In genomic region chrX:41759817-41760216, GRCh38 we compare ENCODE assay signal across 9 cellular contexts. TPM values are rescaled to one million over a fixed set of nuclear protein-coding genes. Genes with fewer than 3 reads are reported as not detected.
DNase-seq lines count a peak whose midpoint lies in the region; ATAC-seq, FAIRE-seq and TF ChIP-seq lines count a peak whose summit lies in the region.
"Had no signal": no experiment of that assay in that cellular context is flagged by ENCODE, and none has a peak within 500 bp of the region (broad histone marks: within the 10 kb centered on the region; RNA-seq: fewer than 3 reads in every experiment).

No MANE protein-coding gene starts in this region.

- FAIRE-seq in pancreas (lab: Jason Lieb, UNC), result peak; percentile 45
- FAIRE-seq: A204.1 had no signal

- TF ChIP-seq POLR2A in NB4 (IDR thresholded peaks at IDR 0.05; ENCODE audit: extremely low read depth, insufficient read length), result no peak

- no peaks in the 10 kb centered on the region for H3K27me3 ChIP-seq in pancreas

- H3K36me3 ChIP-seq in pancreas, result no peaks in the 10 kb centered on the region

- peak; percentile 62 for TF ChIP-seq CTCF in NB4 (IDR thresholded peaks at IDR 0.05; ENCODE audit: low read depth, low read length)
- peak in 2 of 4 donors; percentile 24 to 36 for TF ChIP-seq CTCF in pancreas (IDR thresholded peaks at IDR 0.05)

- H3K4me3 ChIP-seq in NB4 (ENCODE audit: low read depth, low read length), result no peak overlapping the region
- no peak overlapping the region for H3K4me3 ChIP-seq in pancreas

- no peak overlapping the region for H3K27ac ChIP-seq in pancreas

- ATAC-seq in pancreas (peak in 3 of 4 donors; percentile 48 to 61 (median 59)), GM21786 (IDR thresholded peaks at IDR 0.05; ENCODE audit: unreplicated experiment) (no peak)

- peak; percentile 36 for DNase-seq in DMS 273 (lab: John Stamatoyannopoulos, UW; ENCODE audit: unreplicated experiment)
- DNase-seq in DMS 273 treated with DMSO at 0.1 percent for 48 hours (lab: John Stamatoyannopoulos, UW), result no peak
- DNase-seq in NB4 (ENCODE audit: low read depth), result peak; percentile 61
- DNase-seq in dermis microvascular lymphatic vessel endothelial cell (ENCODE audit: low read depth in 2 of 2), result peak; percentile 20 to 35
- no peak for DNase-seq in pancreas
- DNase-seq in NCI-H2171 (lab: John Stamatoyannopoulos, UW), result no peak
- DNase-seq in foreskin melanocyte, result no peak

- peaks cover 0 to 12% (median 4%) of the 10 kb centered on the region in 3 donors for H3K4me1 ChIP-seq in pancreas

- no peaks in the 10 kb centered on the region for H3K9me3 ChIP-seq in pancreas

- intact Hi-C loops in pancreas (cut with DNase I), result no loop called here

- WGBS in pancreas, 2 donors, result 40 to 42% methylated on average over 3 of the region's 3 CpGs

RNA-seq across cellular contexts. Expression of gene GPR82, which starts 35.8 kb away (rescaled TPM):
- total RNA-seq in dermis microvascular lymphatic vessel endothelial cell, result not detected in 2 replicates
- total RNA-seq in pancreas, result under 1 TPM in 4 of 6 donors, not detected in 2; 0.04 to 0.62 (median 0.32) TPM
- under 1 TPM in 1 of 2 donors, not detected in 1; 0.12 TPM for polyA plus RNA-seq in pancreas

Comparison
In these comparisons a context has a peak if more than half of its experiments do, and no peak if none do; other contexts are left out.
1. DNase-seq: peak in DMS 273 (single experiment), NB4 (single experiment) and dermis microvascular lymphatic vessel endothelial cell (2 of 2); none in DMS 273 treated with DMSO at 0.1 percent for 48 hours (single experiment), pancreas (0 of 6), NCI-H2171 (single experiment) and foreskin melanocyte (single experiment).